19 cellular contexts compared by ENCODE assay signal in genomic region chr18:10064267-10064666, GRCh38.
DNase-seq lines count a peak whose midpoint lies in the region; ATAC-seq and TF ChIP-seq lines count a peak whose summit lies in the region.
"Had no signal": no experiment of that assay in that cellular context is flagged by ENCODE, and none has a peak within 500 bp of the region (broad histone marks: within the 10 kb centered on the region; RNA-seq: fewer than 3 reads in every experiment).

No MANE protein-coding gene starts in this region.

- no peaks in the 10 kb centered on the region for H3K9me3 ChIP-seq in heart left ventricle

- H3K27ac ChIP-seq in heart left ventricle: peak overlapping the region in 4 of 12 donors; percentile 15 to 65 (median 38)
- H3K27ac ChIP-seq in substantia nigra (ENCODE audit: low read depth, low read length, poor library complexity, severe bottlenecking): no peak overlapping the region
- H3K27ac ChIP-seq: KMS-11 had no signal

- no peak overlapping the region for H3K4me3 ChIP-seq in heart left ventricle

- no peak for TF ChIP-seq POLR2A in heart left ventricle (IDR thresholded peaks at IDR 0.05)

- ATAC-seq in heart left ventricle (peak; percentile 87 to 93 (median 91)), SK-N-SH treated with all-trans-retinoic acid at 6 μM for 48 hours (no peak)

- intact Hi-C loops in heart left ventricle (cut with DNase I): no loop called here

- DNase-seq in NCI-H2171 treated with DMSO at 0.1 percent for 48 hours (lab: John Stamatoyannopoulos, UW) (peak; percentile 15), NCI-H2171 (lab: John Stamatoyannopoulos, UW) (no peak), NCI-H446 (lab: John Stamatoyannopoulos, UW) (peak; percentile 57 to 81), heart left ventricle (peak in 4 of 5 donors; percentile 61 to 75 (median 70)), myocyte (ENCODE audit: low read depth) (peak; percentile 27), DMS153 treated with DMSO at 0.1 percent for 48 hours (lab: John Stamatoyannopoulos, UW; ENCODE audit: unreplicated experiment) (no peak), substantia nigra (lab: John Stamatoyannopoulos, UW) (no peak)
- DNase-seq: DMS79 treated with DMSO at 0.1 percent for 48 hours, H7, IMR-90, NCI-H1105, NCI-H146, NCI-H2081 treated with DMSO at 0.1 percent for 48 hours, NCI-H226, NCI-H524 treated with DMSO at 0.1 percent for 48 hours, NCI-H82, OCI-M1 had no signal

- TF ChIP-seq CTCF in heart left ventricle (IDR thresholded peaks at IDR 0.05): no peak

- H3K27me3 ChIP-seq in heart left ventricle: no peaks in the 10 kb centered on the region

- H3K36me3 ChIP-seq in heart left ventricle: no peaks in the 10 kb centered on the region

- WGBS in heart left ventricle, 4 donors: 48 to 69% (median 57%) methylated on average over 2 to 3 of the region's 3 CpGs

- H3K4me1 ChIP-seq in heart left ventricle: peaks cover 0 to 48% (median 18%) of the 10 kb centered on the region in 12 donors

TF ChIP-seq in SK-N-SH treated with all-trans-retinoic acid at 6 μM for 48 hours, 23 proteins besides CTCF, POLR2A, EP300 and RAD21:
- TF ChIP-seq POU6F1 (CRISPR knock-in tag; IDR thresholded peaks at IDR 0.05; ENCODE audit: borderline replicate concordance, low read depth): no peak
- TF ChIP-seq CSDC2 (CRISPR knock-in tag; IDR thresholded peaks at IDR 0.05): no peak
- no peak for TF ChIP-seq CREB5 (CRISPR knock-in tag; IDR thresholded peaks at IDR 0.05; ENCODE audit: low read depth)
- TF ChIP-seq BACH2 (CRISPR knock-in tag; IDR thresholded peaks at IDR 0.05; ENCODE audit: borderline replicate concordance): no peak
- no peak for TF ChIP-seq OSR1 (CRISPR knock-in tag; IDR thresholded peaks at IDR 0.05)
- TF ChIP-seq ESRRG (CRISPR knock-in tag; IDR thresholded peaks at IDR 0.05): no peak

Comparison
In these comparisons a context has a peak if more than half of its experiments do, and no peak if none do; other contexts are left out.
1. DNase-seq: peak in NCI-H2171 treated with DMSO at 0.1 percent for 48 hours (single experiment), NCI-H446 (2 of 2), heart left ventricle (4 of 5) and myocyte (single experiment); none in NCI-H2171 (single experiment), DMS153 treated with DMSO at 0.1 percent for 48 hours (single experiment) and substantia nigra (0 of 49).